Comparison of ENCODE assay signal across 9 cellular contexts in the genomic region with DNA sequence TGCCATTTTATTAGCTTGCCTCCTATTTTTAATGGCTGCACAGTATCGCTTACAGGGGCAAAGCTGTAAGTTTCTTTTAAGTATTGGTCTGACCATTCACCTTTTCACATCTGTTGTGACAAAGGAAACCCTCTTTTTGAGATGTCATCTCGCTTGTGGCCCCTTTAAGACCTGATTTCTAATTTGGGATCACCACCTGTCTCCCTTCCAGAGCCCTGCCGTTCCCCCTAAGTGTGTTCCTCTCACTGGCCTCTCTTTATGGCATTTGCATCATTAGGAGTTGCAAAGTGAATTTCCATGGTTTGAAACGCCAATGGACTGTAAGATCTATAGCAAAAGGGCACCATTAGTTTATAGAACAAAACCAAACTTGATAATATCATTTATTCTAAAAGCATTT. TPM values are rescaled to one million over a fixed set of nuclear protein-coding genes. Genes with fewer than 3 reads are reported as not detected.
A peak's percentile ranks its signal among the peaks of the same experiment; 100 is the strongest.
DNase-seq lines count a peak whose midpoint lies in the region; ATAC-seq and TF ChIP-seq lines count a peak whose summit lies in the region.
"Had no signal": no experiment of that assay in that cellular context is flagged by ENCODE, and none has a peak within 500 bp of the region (broad histone marks: within the 10 kb centered on the region; RNA-seq: fewer than 3 reads in every experiment).

No MANE protein-coding gene starts in this region.

- POLR2A ChIA-PET in PC-3 (lab: Charles Lee; ENCODE audit: unreplicated experiment) = interaction anchor here (0.6 kb wide), 1 partner anchor 9 kb away, joined by 12 read pairs; no protein-coding TSS in a partner anchor

- H3K4me3 ChIP-seq in GM06990 (replicated peaks; ENCODE audit: low read depth, low read length) (peak overlapping the region; percentile 66), PC-3 (ENCODE audit: low read length) (peak overlapping the region; percentile 83), fibroblast of pulmonary artery (replicated peaks; ENCODE audit: low read depth, low read length) (peak overlapping the region; percentile 58), parathyroid adenoma (ENCODE audit: low read depth, low read length) (peak overlapping the region; percentile 41)

- H3K4me1 ChIP-seq in PC-3 (ENCODE audit: insufficient read depth, low read length) = peaks cover 11% of the 10 kb centered on the region; the same call in 1 of the 2 replicates
- H3K4me1 ChIP-seq in parathyroid adenoma = no peaks in the 10 kb centered on the region

- no peaks in the 10 kb centered on the region for H3F3A ChIP-seq in PC-3 (ENCODE audit: low read length, unreplicated experiment)

- peak overlapping the region; percentile 90 for H2AFZ ChIP-seq in PC-3 (ENCODE audit: low read length)
- H2AFZ ChIP-seq in parathyroid adenoma = no peak overlapping the region

- intact Hi-C loops in PC-3 (cut with micrococcal nuclease) = loop anchor here (2.0 kb wide), 1 partner anchor 65 kb away; no protein-coding TSS in a partner anchor

- H3K27ac ChIP-seq in PC-3 (ENCODE audit: low read length) = no peak overlapping the region
- H3K27ac ChIP-seq in parathyroid adenoma = no peak overlapping the region

- H3K4me2 ChIP-seq in PC-3 (ENCODE audit: low read length) = peak overlapping the region; percentile 93
- H3K4me2 ChIP-seq in parathyroid adenoma (ENCODE audit: low read length) = no peak overlapping the region

- BruUV-seq in PC-3 (replicated peaks; lab: Mats Ljungman, UMichigan) = TSS peak; percentile 50

- H3K9me2 ChIP-seq in PC-3 (replicated peaks; ENCODE audit: low read length) = no peaks in the 10 kb centered on the region

- H3K9me3 ChIP-seq in PC-3 (ENCODE audit: low read length) = no peaks in the 10 kb centered on the region; the same call in 1 of the 2 replicates
- no peaks in the 10 kb centered on the region for H3K9me3 ChIP-seq in parathyroid adenoma (ENCODE audit: control insufficient read depth, low read length)

- H3K27me3 ChIP-seq in GM06990 (replicated peaks; ENCODE audit: control insufficient read depth, insufficient read depth, low read length) (no peaks in the 10 kb centered on the region), PC-3 (ENCODE audit: low read length) (no peaks in the 10 kb centered on the region), parathyroid adenoma (ENCODE audit: control insufficient read depth, insufficient read depth, low read length) (no peaks in the 10 kb centered on the region)

- H3K36me3 ChIP-seq in GM06990 (ENCODE audit: control insufficient read depth, insufficient read depth, low read length) (no peaks in the 10 kb centered on the region), PC-3 (ENCODE audit: low read depth, low read length) (peaks cover 7% of the 10 kb centered on the region; the same call in 1 of the 2 replicates), parathyroid adenoma (ENCODE audit: control insufficient read depth, insufficient read depth, low read length) (no peaks in the 10 kb centered on the region)

- H3K9ac ChIP-seq in PC-3 (ENCODE audit: low read length) (peak overlapping the region; percentile 76), parathyroid adenoma (no peak overlapping the region)

- H3K79me2 ChIP-seq in PC-3 (ENCODE audit: low read length) (peaks cover 55% of the 10 kb centered on the region), parathyroid adenoma (no peaks in the 10 kb centered on the region)

- H4K20me1 ChIP-seq in PC-3 (ENCODE audit: low read length) = no peaks in the 10 kb centered on the region

- TF ChIP-seq CTCF in GM06990 (IDR thresholded peaks at IDR 0.05; ENCODE audit: insufficient read depth, low read length, poor library complexity, severe bottlenecking) (no peak), PC-3 (conservative IDR thresholded peaks at IDR 0.05; ENCODE audit: low read depth, low read length) (no peak), fibroblast of pulmonary artery (IDR thresholded peaks at IDR 0.05; ENCODE audit: low read length, missing control alignments) (no peak), parathyroid adenoma (IDR thresholded peaks at IDR 0.05) (no peak)

- no peak for ATAC-seq in PC-3

- CTCF ChIA-PET in PC-3 (lab: Charles Lee) = interaction anchor here (1.4 kb wide), 1 partner anchor 21 kb away, joined by 8 read pairs; no protein-coding TSS in a partner anchor

- no peak for DNase-seq in GM06990 (ENCODE audit: extremely low read depth, insufficient read length)
- DNase-seq in PC-3 = no peak
- no peak for DNase-seq in fibroblast of pulmonary artery (ENCODE audit: low read depth)
- no peak for DNase-seq in kidney glomerular epithelial cell (lab: John Stamatoyannopoulos, UW)
- DNase-seq in SHP77 treated with DMSO at 0.1 percent for 48 hours (lab: John Stamatoyannopoulos, UW) = no peak
- DNase-seq in effector CD4-positive, alpha-beta T cell = no peak
- no peak for DNase-seq in ureter (ENCODE audit: low spot score)
- DNase-seq: dermis blood vessel endothelial cell had no signal

RNA-seq across cellular contexts. Expression of a gene that starts 1.4 kb away (rescaled TPM):
- total RNA-seq in PC-3 (2014; rRNA removed) (22.7 and 26.6 TPM in 2 replicates), ureter (20.1 TPM)

RNA-seq across cellular contexts. Expression of a gene that starts 5.3 kb away (rescaled TPM):
- total RNA-seq in PC-3 (2014; rRNA removed) (not detected in 2 replicates), ureter (1.9 TPM)
- total RNA-seq: dermis blood vessel endothelial cell had no signal
